Comparison of ENCODE assay signal across 8 cellular contexts in genomic region chr4:110211007-110211769, GRCh38. TPM values are rescaled to one million over a fixed set of nuclear protein-coding genes. Genes with fewer than 3 reads are reported as not detected.
DNase-seq lines count a peak whose midpoint lies in the region; ATAC-seq, FAIRE-seq and TF ChIP-seq lines count a peak whose summit lies in the region.

No MANE protein-coding gene starts in this region.

- no peak overlapping the region for H2AFZ ChIP-seq in smooth muscle cell (ENCODE audit: low read depth)

- no peaks in the 10 kb centered on the region for H4K20me1 ChIP-seq in smooth muscle cell (ENCODE audit: low read depth)

- H3K4me3 ChIP-seq in BJ (ENCODE audit: low read depth, low read length), result no peak overlapping the region
- peak overlapping the region in 1 of 10 donors; percentile 22 for H3K4me3 ChIP-seq in heart right ventricle
- H3K4me3 ChIP-seq in smooth muscle cell, result no peak overlapping the region

- FAIRE-seq in GM12892 (lab: Jason Lieb, UNC), result peak; percentile 60

- H3K36me3 Mint-ChIP-seq in activated naive CD4-positive, alpha-beta T cell treated with anti-CD3 and anti-CD28 coated beads for 36 hours (ENCODE audit: low read depth), result no peaks in the 10 kb centered on the region

- H3K9me3 ChIP-seq in heart right ventricle, result no peaks in the 10 kb centered on the region
- no peaks in the 10 kb centered on the region for H3K9me3 ChIP-seq in smooth muscle cell (replicated peaks; ENCODE audit: low read depth)

- no peaks in the 10 kb centered on the region for H3K9me3 Mint-ChIP-seq in activated naive CD4-positive, alpha-beta T cell treated with anti-CD3 and anti-CD28 coated beads for 36 hours

- H3K36me3 ChIP-seq in BJ (ENCODE audit: control insufficient read depth, insufficient read depth, low read length) (no peaks in the 10 kb centered on the region), heart right ventricle (no peaks in the 10 kb centered on the region), smooth muscle cell (ENCODE audit: low read depth) (no peaks in the 10 kb centered on the region)

- no peaks in the 10 kb centered on the region for H3K79me2 ChIP-seq in smooth muscle cell (ENCODE audit: low read depth)

- H3K4me1 ChIP-seq in heart right ventricle (peaks cover 0 to 4% (median 0%) of the 10 kb centered on the region in 9 donors), smooth muscle cell (ENCODE audit: low read depth) (no peaks in the 10 kb centered on the region)

- no peaks in the 10 kb centered on the region for H3F3A ChIP-seq in smooth muscle cell (ENCODE audit: low read depth)

- H3K27me3 ChIP-seq in BJ (ENCODE audit: control insufficient read depth, insufficient read depth, low read length), result no peaks in the 10 kb centered on the region
- H3K27me3 ChIP-seq in heart right ventricle, result peaks cover 0 to 5% (median 0%) of the 10 kb centered on the region in 7 donors
- H3K27me3 ChIP-seq in smooth muscle cell (ENCODE audit: low read depth), result no peaks in the 10 kb centered on the region

- ATAC-seq in HG02678 (IDR thresholded peaks at IDR 0.05; ENCODE audit: unreplicated experiment) (peak; percentile 91), heart right ventricle (peak in 4 of 8 donors; percentile 46 to 60 (median 56))

- CTCF ChIA-PET in BJ (lab: Yijun Ruan, JAX), result interaction anchor here (0.8 to 2.6 kb wide), 7 partner anchors 11 to 205 kb away, joined by 3 to 13 read pairs (median 5); partner anchors contain the start of gene ELOVL6
- CTCF ChIA-PET in activated naive CD4-positive, alpha-beta T cell treated with anti-CD3 and anti-CD28 coated beads for 36 hours (lab: Charles Lee), result interaction anchor here (0.6 to 2.0 kb wide), 10 partner anchors 11 to 303 kb away, joined by 3 to 11 read pairs (median 4); partner anchors contain the start of gene ELOVL6

- DNase-seq in BJ (ENCODE audit: low read depth), result no peak
- peak; percentile 12 for DNase-seq in GM12892 (ENCODE audit: insufficient read length)
- DNase-seq in NCI-H1436 treated with DMSO at 0.1 percent for 48 hours (lab: John Stamatoyannopoulos, UW), result peak; percentile 41
- peak; percentile 38 for DNase-seq in activated naive CD4-positive, alpha-beta T cell treated with anti-CD3 and anti-CD28 coated beads for 36 hours
- no peak for DNase-seq in heart right ventricle
- DNase-seq in smooth muscle cell (lab: John Stamatoyannopoulos, UW; ENCODE audit: unreplicated experiment), result no peak
- DNase-seq in OCI-M2 (lab: John Stamatoyannopoulos, UW; ENCODE audit: unreplicated experiment), result no peak

- TF ChIP-seq CTCF in BJ (IDR thresholded peaks at IDR 0.05; ENCODE audit: insufficient read depth, low read depth, low read length) (peak; percentile 83), heart right ventricle (IDR thresholded peaks at IDR 0.05) (peak; percentile 49 to 87 (median 77)), smooth muscle cell (IDR thresholded peaks at IDR 0.05; ENCODE audit: borderline replicate concordance, insufficient read depth, poor library complexity, severe bottlenecking) (peak; percentile 60)

- TF ChIP-seq POLR2A in GM12892 (IDR thresholded peaks at IDR 0.05; ENCODE audit: low read depth, low read length), result no peak

- POLR2A ChIA-PET in BJ (lab: Charles Lee), result no interaction called here

- H3K4me1 Mint-ChIP-seq in activated naive CD4-positive, alpha-beta T cell treated with anti-CD3 and anti-CD28 coated beads for 36 hours (ENCODE audit: low read depth), result no peaks in the 10 kb centered on the region

- H3K4me2 ChIP-seq in smooth muscle cell, result no peak overlapping the region

- H3K4me3 Mint-ChIP-seq in activated naive CD4-positive, alpha-beta T cell treated with anti-CD3 and anti-CD28 coated beads for 36 hours, result no peak overlapping the region

- intact Hi-C loops in activated naive CD4-positive, alpha-beta T cell treated with anti-CD3 and anti-CD28 coated beads for 36 hours (cut with micrococcal nuclease), result loop anchor here (1.0 to 2.0 kb wide), 3 partner anchors 161 to 304 kb away; no protein-coding TSS in a partner anchor
- intact Hi-C loops in heart right ventricle (cut with DNase I), result loop anchor here in 9 of 10 donors (1.0 to 10.0 kb wide), 6 partner anchors 156 to 304 kb away; no protein-coding TSS in a partner anchor

- H3K27ac Mint-ChIP-seq in activated naive CD4-positive, alpha-beta T cell treated with anti-CD3 and anti-CD28 coated beads for 36 hours, result no peak overlapping the region

- no peak overlapping the region for H3K9ac ChIP-seq in smooth muscle cell (ENCODE audit: low read depth)

- no peaks in the 10 kb centered on the region for H3K27me3 Mint-ChIP-seq in activated naive CD4-positive, alpha-beta T cell treated with anti-CD3 and anti-CD28 coated beads for 36 hours (ENCODE audit: low read depth)

- 73 to 74% methylated on average over 13 of the region's 13 CpGs for WGBS in heart right ventricle, 2 donors
- WGBS in smooth muscle cell (ENCODE audit: low lambda C conversion rate), result 84% methylated on average over 13 of the region's 13 CpGs

- H3K27ac ChIP-seq in heart right ventricle (no peak overlapping the region), smooth muscle cell (ENCODE audit: low read depth) (no peak overlapping the region)

RNA-seq across cellular contexts. Expression of gene ELOVL6, which starts 12.8 kb away (rescaled TPM):
- polyA plus RNA-seq in BJ (2011; rRNA removed), result 7.6 and 11.8 TPM in 2 replicates
- 4.9 and 5.6 TPM in 2 replicates for polyA minus RNA-seq in BJ (2011; rRNA and poly(A)+ RNA removed)
- 6.1 TPM for polyA plus RNA-seq in GM12892 (2012; ENCODE audit: missing spikeins)
- total RNA-seq in activated naive CD4-positive, alpha-beta T cell treated with anti-CD3 and anti-CD28 coated beads for 36 hours, result 1 to 10 TPM; 7.2 to 7.9 TPM
- 1 to 10 TPM in 9 of 10 donors, under 1 TPM in 1; 0.84 to 4.8 (median 2.2) TPM for total RNA-seq in heart right ventricle
- 1 to 10 TPM; 3.0 to 7.7 TPM for polyA plus RNA-seq in heart right ventricle
- total RNA-seq in smooth muscle cell, result 11.6 and 22.0 TPM in 2 replicates
- 7.8 and 10.5 TPM in 2 replicates for polyA plus RNA-seq in smooth muscle cell

Comparison
In these comparisons a context has a peak if more than half of its experiments do, and no peak if none do; other contexts are left out.
1. DNase-seq: peak in GM12892 (single experiment), NCI-H1436 treated with DMSO at 0.1 percent for 48 hours (single experiment) and activated naive CD4-positive, alpha-beta T cell treated with anti-CD3 and anti-CD28 coated beads for 36 hours (single experiment); none in BJ (single experiment), heart right ventricle (0 of 2), smooth muscle cell (single experiment) and OCI-M2 (single experiment).
2. Peak in every context shown above with its lines, with median percentiles within 50 percentile points of each other: CTCF ChIP-seq.